8 cellular contexts compared by ENCODE assay signal in the genomic region with DNA sequence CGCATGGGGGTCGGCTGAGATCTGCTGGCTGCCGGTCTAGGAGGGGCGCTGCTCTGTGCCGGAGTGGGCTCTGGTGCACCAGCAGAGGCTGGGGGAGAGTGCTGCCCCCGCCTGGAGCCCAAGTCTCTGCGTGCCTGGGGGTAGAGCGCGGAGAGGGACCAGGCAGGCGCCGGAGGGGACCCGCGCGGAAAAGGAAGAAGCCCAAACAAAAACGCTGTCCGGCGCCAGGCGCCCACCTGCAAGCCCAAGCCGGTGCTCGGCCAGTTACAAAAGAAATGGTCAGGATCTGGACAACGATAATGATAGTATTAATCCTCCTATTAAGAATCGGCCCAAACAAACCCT. TPM values are rescaled to one million over a fixed set of nuclear protein-coding genes. Genes with fewer than 3 reads are reported as not detected.
DNase-seq lines count a peak whose midpoint lies in the region; ATAC-seq, FAIRE-seq and TF ChIP-seq lines count a peak whose summit lies in the region.

No MANE protein-coding gene starts in this region.

- no peaks in the 10 kb centered on the region for H3K36me3 Mint-ChIP-seq in activated B cell treated with CpG ODN at 0.5 μM for 24 hours (ENCODE audit: low read depth)

- ATAC-seq in activated B cell treated with CpG ODN at 0.5 μM for 24 hours (ENCODE audit: low read depth) (no peak), left ventricle myocardium superior (peak; percentile 68), left colon (no peak), GM19455 (IDR thresholded peaks at IDR 0.05; ENCODE audit: unreplicated experiment) (no peak)

- H3K9me3 Mint-ChIP-seq in activated B cell treated with CpG ODN at 0.5 μM for 24 hours = no peaks in the 10 kb centered on the region

- POLR2A ChIA-PET in activated B cell treated with CpG ODN at 0.5 μM for 24 hours (lab: Charles Lee) = interaction anchor here (0.6 kb wide), 1 partner anchor 276 kb away, joined by 3 read pairs; no protein-coding TSS in a partner anchor

- peaks cover 33% of the 10 kb centered on the region for H3K4me1 ChIP-seq in GM23248 (ENCODE audit: insufficient read depth)

- H3K27me3 ChIP-seq in GM23248 (replicated peaks; ENCODE audit: insufficient read depth) = no peaks in the 10 kb centered on the region

- H3K27ac ChIP-seq in GM23248 = no peak overlapping the region

- no peaks in the 10 kb centered on the region for H3K9me2 ChIP-seq in GM23248 (ENCODE audit: insufficient read depth)

- no peak for TF ChIP-seq CTCF in activated B cell treated with CpG ODN at 0.5 μM for 24 hours (IDR thresholded peaks at IDR 0.05)

- no peak overlapping the region for H2AFZ ChIP-seq in GM23248

- H3K4me2 ChIP-seq in GM23248 (ENCODE audit: unreplicated experiment) = no peak overlapping the region

- H3K4me3 Mint-ChIP-seq in activated B cell treated with CpG ODN at 0.5 μM for 24 hours = peak overlapping the region; percentile 53

- no peaks in the 10 kb centered on the region for H3K36me3 ChIP-seq in GM23248 (ENCODE audit: low read depth)

- no peak overlapping the region for H3K27ac Mint-ChIP-seq in activated B cell treated with CpG ODN at 0.5 μM for 24 hours

- no peaks in the 10 kb centered on the region for H3K9me3 ChIP-seq in GM23248 (ENCODE audit: low read depth)

- no peak for DNase-seq in GM23248
- no peak for DNase-seq in activated B cell treated with CpG ODN at 0.5 μM for 24 hours
- peak; percentile 66 for DNase-seq in left ventricle myocardium superior
- DNase-seq in retina = peak; percentile 91
- DNase-seq in left colon = no peak
- no peak for DNase-seq in HK-2 (ENCODE audit: unreplicated experiment)
- no peak for DNase-seq in GM19239 (ENCODE audit: insufficient read length, low spot score)

- FAIRE-seq in GM19239 (lab: Jason Lieb, UNC) = no peak

- peaks cover 39% of the 10 kb centered on the region for H3K79me2 ChIP-seq in GM23248 (ENCODE audit: insufficient read depth)

- in situ Hi-C loops in GM23248 (cut with MboI) = loop anchor here (10.0 kb wide), 2 partner anchors 246 to 326 kb away; no protein-coding TSS in a partner anchor

- H3F3A ChIP-seq in GM23248 (ENCODE audit: insufficient read depth) = peaks cover 20% of the 10 kb centered on the region

- CTCF ChIA-PET in activated B cell treated with CpG ODN at 0.5 μM for 24 hours (lab: Charles Lee) = no interaction called here

- peak overlapping the region; percentile 84 for H3K4me3 ChIP-seq in GM23248

- 86 to 90% methylated on average over 18 to 22 of the region's 22 CpGs for WGBS in GM23248 (ENCODE audit: low coverage in 1 of 2, low lambda C conversion rate in 2 of 2, missing lambda C conversion rate in 2 of 2), 2 experiments

- intact Hi-C loops in activated B cell treated with CpG ODN at 0.5 μM for 24 hours (cut with micrococcal nuclease) = no loop called here
- intact Hi-C loops in left ventricle myocardium superior (cut with micrococcal nuclease) = no loop called here
- intact Hi-C loops in left colon (cut with DNase I, micrococcal nuclease) = no loop called here

- peaks cover 15% of the 10 kb centered on the region for H3K4me1 Mint-ChIP-seq in activated B cell treated with CpG ODN at 0.5 μM for 24 hours

- peaks cover 39% of the 10 kb centered on the region for H3K27me3 Mint-ChIP-seq in activated B cell treated with CpG ODN at 0.5 μM for 24 hours

- no peaks in the 10 kb centered on the region for H4K20me1 ChIP-seq in GM23248 (ENCODE audit: insufficient read depth)

- H3K9ac ChIP-seq in GM23248 = no peak overlapping the region

RNA-seq across cellular contexts. Expression of gene S1PR3, which starts 0.6 kb away (rescaled TPM):
- total RNA-seq in GM23248 (2014; rRNA removed; shearing (Covaris generic)) = 15.8 and 16.9 TPM in 2 replicates
- polyA plus RNA-seq in GM23248 (2016; fragmentation: Nextera tagmentation; extraction: Ambion mirVana) = 11.8 and 11.9 TPM in 2 replicates
- total RNA-seq in activated B cell treated with CpG ODN at 0.5 μM for 24 hours (0.05 TPM in 1 of 2 replicates, not detected in the other), left ventricle myocardium superior (19.8 TPM), left colon (1 to 10 TPM; 1.7 to 3.2 TPM)

Comparison
In these comparisons a context has a peak if more than half of its experiments do, and no peak if none do; other contexts are left out.
1. DNase-seq: peak in left ventricle myocardium superior (single experiment) and retina (single experiment); none in GM23248 (single experiment), activated B cell treated with CpG ODN at 0.5 μM for 24 hours (single experiment), left colon (0 of 2), HK-2 (single experiment) and GM19239 (single experiment).